ENCODE assay signal across 16 cellular contexts in genomic region chr22:27808730-27809129, GRCh38. TPM values are rescaled to one million over a fixed set of nuclear protein-coding genes. Genes with fewer than 3 reads are reported as not detected.
DNase-seq lines count a peak whose midpoint lies in the region; ATAC-seq, FAIRE-seq and TF ChIP-seq lines count a peak whose summit lies in the region.
"Had no signal": no experiment of that assay in that cellular context is flagged by ENCODE, and none has a peak within 500 bp of the region (broad histone marks: within the 10 kb centered on the region; RNA-seq: fewer than 3 reads in every experiment).

No MANE protein-coding gene starts in this region.

- H3K36me3 Mint-ChIP-seq in activated CD4-positive, alpha-beta T cell treated with anti-CD3 and anti-CD28 coated beads for 36 hours (ENCODE audit: low read depth) = no peaks in the 10 kb centered on the region
- H3K36me3 Mint-ChIP-seq: CD4-positive, CD25-positive, alpha-beta regulatory T cell had no signal

- no peaks in the 10 kb centered on the region for H3K9me3 Mint-ChIP-seq in activated CD4-positive, alpha-beta T cell treated with anti-CD3 and anti-CD28 coated beads for 36 hours (ENCODE audit: low read depth)
- H3K9me3 Mint-ChIP-seq: CD4-positive, CD25-positive, alpha-beta regulatory T cell; HFFc6 had no signal

- H3K4me2 ChIP-seq in HepG2 (ENCODE audit: low read depth, low read length) = no peak overlapping the region
- H3K4me2 ChIP-seq: BLaER1 had no signal

- in situ Hi-C loops in HepG2 (cut with HindIII; ENCODE audit: extremely low pct_ligation_motif_present, low pct_unique_long_range_greater_than_20kb) = loop anchor here (25.0 kb wide), 1 partner anchor 1046 kb away; no protein-coding TSS in a partner anchor

- BruUV-seq in HepG2 (replicated peaks; lab: Mats Ljungman, UMichigan) = no TSS peak

- H3K9me3 ChIP-seq in HepG2 (ENCODE audit: low read length) = no peaks in the 10 kb centered on the region
- H3K9me3 ChIP-seq in right lobe of liver = no peaks in the 10 kb centered on the region
- H3K9me3 ChIP-seq in kidney (ENCODE audit: control insufficient read depth in 1 of 2, low read length in 2 of 2) = no peaks in the 10 kb centered on the region
- H3K9me3 ChIP-seq in stomach smooth muscle (ENCODE audit: control insufficient read depth in 2 of 2, low read length in 2 of 2) = no peaks in the 10 kb centered on the region
- H3K9me3 ChIP-seq: BLaER1, HAP-1 had no signal

- TF ChIP-seq CTCF in HepG2 (CRISPR knock-in tag; IDR thresholded peaks at IDR 0.05) (no peak), right lobe of liver (IDR thresholded peaks at IDR 0.05) (no peak), kidney (IDR thresholded peaks at IDR 0.05; ENCODE audit: borderline replicate concordance, extremely low read depth, insufficient read depth) (no peak)

- 7% methylated on average over 8 of the region's 8 CpGs for WGBS in HepG2 (ENCODE audit: low lambda C conversion rate)
- WGBS in right lobe of liver (ENCODE audit: insufficient coverage, low coverage, low lambda C conversion rate, missing lambda C conversion rate) = 78% methylated on average over 7 of the region's 8 CpGs

- peaks cover 23% of the 10 kb centered on the region for H3K27me3 Mint-ChIP-seq in activated CD4-positive, alpha-beta T cell treated with anti-CD3 and anti-CD28 coated beads for 36 hours

- intact Hi-C loops in HepG2 (cut with micrococcal nuclease; ENCODE audit: unreplicated experiment) (no loop called here), right lobe of liver (cut with DNase I) (loop anchor here in 1 of 2 donors (10.0 kb wide), 1 partner anchor 196 kb away; no protein-coding TSS in a partner anchor), kidney (cut with DNase I) (no loop called here)
- intact Hi-C loops in activated CD4-positive, alpha-beta T cell treated with anti-CD3 and anti-CD28 coated beads for 36 hours (cut with DNase I, micrococcal nuclease) = loop anchor here in 1 of 2 experiments (10.0 kb wide), 1 partner anchor 1134 kb away; no protein-coding TSS in a partner anchor

- H3K4me1 Mint-ChIP-seq in activated CD4-positive, alpha-beta T cell treated with anti-CD3 and anti-CD28 coated beads for 36 hours = peaks cover 2% of the 10 kb centered on the region

- peaks cover 3 to 77% of the 10 kb centered on the region in 2 experiments for H3K27me3 ChIP-seq in HepG2 (ENCODE audit: control insufficient read depth in 1 of 2, insufficient read depth in 2 of 2, low read length in 2 of 2)
- no peaks in the 10 kb centered on the region for H3K27me3 ChIP-seq in right lobe of liver
- no peaks in the 10 kb centered on the region for H3K27me3 ChIP-seq in stomach smooth muscle (ENCODE audit: control insufficient read depth in 1 of 2, insufficient read depth in 2 of 2, low read length in 2 of 2)
- H3K27me3 ChIP-seq: BLaER1 had no signal

- H3K9ac ChIP-seq in HepG2 (ENCODE audit: insufficient read depth, low read depth, low read length) (no peak overlapping the region), kidney (ENCODE audit: low read length in 2 of 2) (no peak overlapping the region), stomach smooth muscle (ENCODE audit: low read length in 2 of 2) (peak overlapping the region; percentile 6 to 12)
- H3K9ac ChIP-seq: BLaER1 had no signal

- CTCF ChIA-PET in HepG2 (lab: Yijun Ruan, JAX; ENCODE audit: low intra/inter-chr PET ratio, low total read pairs) = no interaction called here
- CTCF ChIA-PET in activated CD4-positive, alpha-beta T cell treated with anti-CD3 and anti-CD28 coated beads for 36 hours (lab: Charles Lee) = no interaction called here

- H3K27ac ChIP-seq in HepG2 (ENCODE audit: extremely low read length, insufficient read depth, low read length) = no peak overlapping the region
- no peak overlapping the region for H3K27ac ChIP-seq in right lobe of liver
- no peak overlapping the region for H3K27ac ChIP-seq in kidney (ENCODE audit: low read depth in 2 of 2, low read length in 2 of 2)
- H3K27ac ChIP-seq in stomach smooth muscle (ENCODE audit: low read length) = no peak overlapping the region
- H3K27ac ChIP-seq: 22Rv1, BLaER1 had no signal

- H4K20me1 ChIP-seq in HepG2 (ENCODE audit: insufficient read depth, low read length) = peaks cover 4% of the 10 kb centered on the region; the same call in 1 of the 2 replicates
- H4K20me1 ChIP-seq: BLaER1 had no signal

- no peaks in the 10 kb centered on the region for H3K36me3 ChIP-seq in HepG2 (replicated peaks in 1 of 2; ENCODE audit: control insufficient read depth in 1 of 2, insufficient read depth in 2 of 2, low read length in 2 of 2)
- H3K36me3 ChIP-seq in right lobe of liver = no peaks in the 10 kb centered on the region
- H3K36me3 ChIP-seq in kidney (ENCODE audit: control insufficient read depth in 1 of 2, insufficient read depth in 2 of 2, low read length in 2 of 2) = no peaks in the 10 kb centered on the region
- no peaks in the 10 kb centered on the region for H3K36me3 ChIP-seq in stomach smooth muscle (ENCODE audit: control insufficient read depth in 2 of 2, insufficient read depth in 2 of 2, low read length in 2 of 2)
- H3K36me3 ChIP-seq: BLaER1, HAP-1 had no signal

- DNase-seq in HepG2 (ENCODE audit: low spot score) (no peak), right lobe of liver (no peak), kidney (peak; percentile 7), NCI-H226 (no peak), urothelium cell line (ENCODE audit: low spot score) (no peak), SHP77 treated with DMSO at 0.1 percent for 48 hours (lab: John Stamatoyannopoulos, UW) (no peak)
- DNase-seq in activated CD4-positive, alpha-beta T cell treated with anti-CD3 and anti-CD28 coated beads for 36 hours = no peak
- DNase-seq: AML-193; CD4-positive, CD25-positive, alpha-beta regulatory T cell; GF-D8; HFFc6 had no signal

- no peaks in the 10 kb centered on the region for H3K79me2 ChIP-seq in HepG2 (ENCODE audit: insufficient read depth, low read length)

- no peak overlapping the region for H2AFZ ChIP-seq in HepG2 (ENCODE audit: low read length)

- no peak for FAIRE-seq in HepG2 (lab: Jason Lieb, UNC)
- FAIRE-seq in kidney (lab: Jason Lieb, UNC) = no peak
- FAIRE-seq in urothelium cell line (lab: Jason Lieb, UNC) = no peak
- FAIRE-seq: HTR-8/SVneo had no signal

- no peak for TF ChIP-seq EP300 in HepG2 (IDR thresholded peaks at IDR 0.05; ENCODE audit: low read depth in 2 of 2, low read length in 2 of 2)
- TF ChIP-seq EP300 in HepG2 (CRISPR knock-in tag; IDR thresholded peaks at IDR 0.05; ENCODE audit: borderline replicate concordance) = no peak

- no peak for TF ChIP-seq RAD21 in HepG2 (CRISPR knock-in tag; IDR thresholded peaks at IDR 0.05)

- no peak overlapping the region for H3K4me3 Mint-ChIP-seq in activated CD4-positive, alpha-beta T cell treated with anti-CD3 and anti-CD28 coated beads for 36 hours
- H3K4me3 Mint-ChIP-seq: CD4-positive, CD25-positive, alpha-beta regulatory T cell; HFFc6 had no signal

- POLR2A ChIA-PET in HepG2 (lab: Yijun Ruan, JAX) = no interaction called here
- POLR2A ChIA-PET in activated CD4-positive, alpha-beta T cell treated with anti-CD3 and anti-CD28 coated beads for 36 hours (lab: Charles Lee) = no interaction called here

- ATAC-seq in HepG2 (no peak), right lobe of liver (no peak)
- ATAC-seq in activated CD4-positive, alpha-beta T cell treated with anti-CD3 and anti-CD28 coated beads for 36 hours = no peak

- H3K27ac Mint-ChIP-seq in activated CD4-positive, alpha-beta T cell treated with anti-CD3 and anti-CD28 coated beads for 36 hours = no peak overlapping the region
- H3K27ac Mint-ChIP-seq: CD4-positive, CD25-positive, alpha-beta regulatory T cell; HFFc6 had no signal

- H3K4me1 ChIP-seq in HepG2 (ENCODE audit: insufficient read depth, low read length) = peaks cover 16% of the 10 kb centered on the region
- H3K4me1 ChIP-seq in right lobe of liver = peaks cover 0 to 5% (median 0%) of the 10 kb centered on the region in 4 donors
- no peaks in the 10 kb centered on the region for H3K4me1 ChIP-seq in kidney (ENCODE audit: control insufficient read depth in 1 of 2, insufficient read depth in 1 of 2, low read depth in 1 of 2, low read length in 2 of 2)
- H3K4me1 ChIP-seq in stomach smooth muscle (ENCODE audit: control insufficient read depth, insufficient read depth, low read length) = peaks cover 51% of the 10 kb centered on the region

- H3K4me3 ChIP-seq in HepG2 (replicated peaks in 1 of 3; ENCODE audit: insufficient read depth in 1 of 3, low read depth in 2 of 3, low read length in 3 of 3) (no peak overlapping the region), right lobe of liver (no peak overlapping the region), kidney (ENCODE audit: low read length in 2 of 2) (no peak overlapping the region), stomach smooth muscle (ENCODE audit: low read length in 2 of 2) (no peak overlapping the region)
- H3K4me3 ChIP-seq: BLaER1, HAP-1 had no signal

- TF ChIP-seq POLR2A in HepG2 (IDR thresholded peaks at IDR 0.05; ENCODE audit: insufficient read depth in 1 of 2, low read depth in 2 of 2, low read length in 2 of 2) (no peak), right lobe of liver (IDR thresholded peaks at IDR 0.05) (no peak)

RNA-seq across cellular contexts. Expression of gene MN1, which starts 7.2 kb away (rescaled TPM):
- total RNA-seq in HepG2 (2016; rRNA removed; fragmentation: Illumina TruSeq; extraction: Trizol) (not detected in 2 replicates), right lobe of liver (under 1 TPM; 0.10 to 0.77 (median 0.46) TPM), kidney (3.2 TPM)
- total RNA-seq in HepG2 (2016; cell fraction: cytosol; rRNA removed; fragmentation: Illumina TruSeq; extraction: Trizol; ENCODE audit: low read depth) = not detected in 2 replicates
- total RNA-seq in HepG2 (2016; cell fraction: insoluble cytoplasmic fraction; rRNA removed; fragmentation: Illumina TruSeq; extraction: Trizol) = 0.02 TPM in 1 of 2 replicates, not detected in the other
- not detected in 2 replicates for total RNA-seq in HepG2 (2016; cell fraction: membrane; rRNA removed; fragmentation: Illumina TruSeq; extraction: Trizol)
- not detected in 2 replicates for total RNA-seq in HepG2 (2016; cell fraction: nucleus; rRNA removed; fragmentation: Illumina TruSeq; extraction: Trizol)
- polyA plus RNA-seq in HepG2 (2011; rRNA removed) (0.01 and 0.09 TPM in 2 replicates), kidney (ENCODE audit: insufficient read depth, low read depth, low replicate concordance) (0.92 TPM)
- polyA plus RNA-seq in HepG2 (2011; cell fraction: cytosol; rRNA removed) = 0.01 and 0.03 TPM in 2 replicates
- polyA plus RNA-seq in HepG2 (2011; cell fraction: nucleus; rRNA removed) = 0.03 and 0.05 TPM in 2 replicates
- 0.03 and 0.04 TPM in 2 replicates for polyA plus RNA-seq in HepG2 (2012)
- polyA plus RNA-seq in HepG2 (2016; cell fraction: cytosol; fragmentation: Illumina TruSeq; extraction: Trizol; ENCODE audit: low read depth) = not detected in 2 replicates
- not detected in 2 replicates for polyA plus RNA-seq in HepG2 (2016; cell fraction: insoluble cytoplasmic fraction; fragmentation: Illumina TruSeq; extraction: Trizol; ENCODE audit: low read depth)
- not detected in 2 replicates for polyA plus RNA-seq in HepG2 (2016; cell fraction: membrane; fragmentation: Illumina TruSeq; extraction: Trizol; ENCODE audit: low read depth)
- 0.11 TPM in 1 of 2 replicates, not detected in the other for polyA plus RNA-seq in HepG2 (2016; cell fraction: nucleus; fragmentation: Illumina TruSeq; extraction: Trizol; ENCODE audit: insufficient read depth, low read depth)
- 0.44 and 10.0 TPM in 2 replicates for polyA minus RNA-seq in HepG2 (2011; rRNA and poly(A)+ RNA removed; ENCODE audit: low replicate concordance)
- not detected in 2 replicates for polyA minus RNA-seq in HepG2 (2011; cell fraction: cytosol; rRNA and poly(A)+ RNA removed)
- under 0.01 and 0.13 TPM in 2 replicates for polyA minus RNA-seq in HepG2 (2011; cell fraction: nucleus; rRNA and poly(A)+ RNA removed)
- under 1 TPM; 0.05 to 0.12 TPM for total RNA-seq in activated CD4-positive, alpha-beta T cell treated with anti-CD3 and anti-CD28 coated beads for 36 hours

Comparison
In these comparisons a context has a peak if more than half of its experiments do, and no peak if none do; other contexts are left out.
1. H3K9ac ChIP-seq: peak in stomach smooth muscle (2 of 2); none in HepG2 (single experiment) and kidney (0 of 2).